In the genomic region with DNA sequence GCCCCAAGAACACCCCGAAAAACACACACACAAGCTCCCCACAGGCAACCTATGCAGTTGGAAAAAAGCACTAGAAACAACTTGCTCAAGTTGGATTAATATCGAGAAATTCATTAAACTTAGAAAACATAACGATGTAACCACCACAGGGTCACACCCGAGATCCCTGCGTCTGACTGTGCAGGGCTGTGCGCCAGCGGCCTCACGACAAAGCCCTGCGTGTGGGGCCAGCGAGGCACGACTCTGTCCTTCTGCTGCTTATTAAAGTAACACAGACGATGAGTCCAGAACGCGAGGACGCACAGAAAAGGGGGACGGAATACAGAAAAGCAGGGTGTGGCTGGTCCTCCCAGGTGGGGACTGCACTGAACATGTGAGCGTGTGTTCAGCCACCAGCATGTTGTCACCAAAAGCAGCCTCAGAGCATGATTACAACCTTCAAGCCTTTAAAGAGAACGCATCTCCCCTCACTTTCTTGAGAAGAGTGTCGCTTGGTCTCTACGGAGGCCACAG, we compare ENCODE assay signal across 30 cellular contexts. TPM values are rescaled to one million over a fixed set of nuclear protein-coding genes. Genes with fewer than 3 reads are reported as not detected.
A peak's percentile ranks its signal among the peaks of the same experiment; 100 is the strongest.
DNase-seq lines count a peak whose midpoint lies in the region; ATAC-seq and TF ChIP-seq lines count a peak whose summit lies in the region.
"Had no signal": no experiment of that assay in that cellular context is flagged by ENCODE, and none has a peak within 500 bp of the region (broad histone marks: within the 10 kb centered on the region; RNA-seq: fewer than 3 reads in every experiment).

No MANE protein-coding gene starts in this region.

- peaks cover 14% of the 10 kb centered on the region; the same call in 1 of the 2 replicates for H3K36me3 ChIP-seq in KOPT-K1 (ENCODE audit: insufficient read depth, low read length)
- H3K36me3 ChIP-seq in neural progenitor cell, result no peaks in the 10 kb centered on the region

- H3K4me3 ChIP-seq in neural progenitor cell, result no peak overlapping the region
- H3K4me3 ChIP-seq: GM12878, lung, right atrium auricular region, thyroid gland had no signal

- H3K4me2 ChIP-seq in neural progenitor cell, result peak overlapping the region; percentile 31
- H3K4me2 ChIP-seq: SK-N-SH had no signal

- no peaks in the 10 kb centered on the region for H3K9me3 Mint-ChIP-seq in T-helper 2 cell treated with Interferon-gamma antibody and Interleukin-4, amounts not matched to agents 5 μg/mL and 100 μg/mL, for 36 hours
- H3K9me3 Mint-ChIP-seq in brain (no peaks in the 10 kb centered on the region), neural progenitor cell (no peaks in the 10 kb centered on the region)
- H3K9me3 Mint-ChIP-seq: activated CD4-positive, alpha-beta memory T cell treated with anti-CD3 and anti-CD28 coated beads, Interleukin-2, amount 10 ng/mL, durations not matched to agents 7 days and 5 days; activated naive CD4-positive, alpha-beta T cell treated with anti-CD3 and anti-CD28 coated beads for 36 hours; activated T-cell treated with anti-CD3 and anti-CD28 coated beads, Interleukin-2, amount 50 U/mL, for 24 hours; central memory CD8-positive, alpha-beta T cell; stimulated activated naive CD8-positive, alpha-beta T cell treated with anti-CD3 and anti-CD28 coated beads, Interleukin-15, Interleukin-2, amounts not matched to agents 100 ng/mL and 50 ng/mL, for 24 hours had no signal

- H3K4me1 ChIP-seq in neural progenitor cell, result peaks cover 53% of the 10 kb centered on the region
- H3K4me1 ChIP-seq: Caco-2 had no signal

- H3K27me3 ChIP-seq in neural progenitor cell, result no peaks in the 10 kb centered on the region
- H3K27me3 ChIP-seq: right atrium auricular region, thyroid gland had no signal

- H3F3A ChIP-seq in neural progenitor cell (ENCODE audit: low read depth), result peaks cover 34% of the 10 kb centered on the region

- ATAC-seq in HG03378 (IDR thresholded peaks at IDR 0.05; ENCODE audit: unreplicated experiment), result no peak
- ATAC-seq: GM12878 had no signal

- TF ChIP-seq CTCF in brain (conservative IDR thresholded peaks at IDR 0.05), result no peak
- no peak for TF ChIP-seq CTCF in neural progenitor cell (IDR thresholded peaks at IDR 0.05)

- no peak overlapping the region for H3K4me3 Mint-ChIP-seq in T-helper 2 cell treated with Interferon-gamma antibody and Interleukin-4, amounts not matched to agents 5 μg/mL and 100 μg/mL, for 36 hours
- H3K4me3 Mint-ChIP-seq in brain, result peak overlapping the region in 2 of 5 experiments; percentile 4 to 56
- peak overlapping the region; percentile 64 for H3K4me3 Mint-ChIP-seq in neural progenitor cell
- H3K4me3 Mint-ChIP-seq: activated CD4-positive, alpha-beta memory T cell treated with anti-CD3 and anti-CD28 coated beads, Interleukin-2, amount 10 ng/mL, durations not matched to agents 7 days and 5 days; activated naive CD4-positive, alpha-beta T cell treated with anti-CD3 and anti-CD28 coated beads for 36 hours; activated T-cell treated with anti-CD3 and anti-CD28 coated beads, Interleukin-2, amount 50 U/mL, for 24 hours; central memory CD8-positive, alpha-beta T cell; stimulated activated naive CD8-positive, alpha-beta T cell treated with anti-CD3 and anti-CD28 coated beads, Interleukin-15, Interleukin-2, amounts not matched to agents 100 ng/mL and 50 ng/mL, for 24 hours had no signal

- peaks cover 66% of the 10 kb centered on the region for H4K20me1 ChIP-seq in neural progenitor cell (ENCODE audit: low read depth)

- H3K27ac Mint-ChIP-seq in T-helper 2 cell treated with Interferon-gamma antibody and Interleukin-4, amounts not matched to agents 5 μg/mL and 100 μg/mL, for 36 hours, result peak overlapping the region; percentile 43
- H3K27ac Mint-ChIP-seq in brain (peak overlapping the region in 3 of 5 experiments; percentile 70 to 96 (median 80)), neural progenitor cell (peak overlapping the region; percentile 27)
- H3K27ac Mint-ChIP-seq: activated CD4-positive, alpha-beta memory T cell treated with anti-CD3 and anti-CD28 coated beads, Interleukin-2, amount 10 ng/mL, durations not matched to agents 7 days and 5 days; activated naive CD4-positive, alpha-beta T cell treated with anti-CD3 and anti-CD28 coated beads for 36 hours; activated T-cell treated with anti-CD3 and anti-CD28 coated beads, Interleukin-2, amount 50 U/mL, for 24 hours; stimulated activated naive CD8-positive, alpha-beta T cell treated with anti-CD3 and anti-CD28 coated beads, Interleukin-15, Interleukin-2, amounts not matched to agents 100 ng/mL and 50 ng/mL, for 24 hours had no signal

- DNase-seq in T-helper 2 cell treated with Interferon-gamma antibody and Interleukin-4, amounts not matched to agents 5 μg/mL and 100 μg/mL, for 36 hours (ENCODE audit: low spot score), result no peak
- no peak for DNase-seq in T-helper 2 cell
- no peak for DNase-seq in neural progenitor cell (ENCODE audit: low spot score)
- DNase-seq in stimulated activated CD4-positive, alpha-beta T cell treated with anti-CD3 and anti-CD28 coated beads, Interleukin-4, amount 100 ng/mL, for 24 hours, result no peak
- no peak for DNase-seq in activated T-cell treated with anti-CD3 and anti-CD28 coated beads, Interleukin-2, amount 50 U/mL, for 48 hours
- DNase-seq: 8988T; activated CD4-positive, alpha-beta memory T cell treated with anti-CD3 and anti-CD28 coated beads, Interleukin-2, amount 10 ng/mL, durations not matched to agents 7 days and 5 days; activated CD4-positive, CD25-positive, alpha-beta regulatory T cell; activated naive CD4-positive, alpha-beta T cell treated with anti-CD3 and anti-CD28 coated beads for 36 hours; activated T-cell treated with anti-CD3 and anti-CD28 coated beads, Interleukin-2, amount 50 U/mL, for 24 hours; AML-193; aorta; Caco-2; DMS79 treated with DMSO at 0.1 percent for 48 hours; hypothalamus; islet precursor cell; NCI-H1417 treated with DMSO at 0.1 percent for 48 hours; NCI-H524; SK-N-SH; T-helper 9 cell; thyroid gland had no signal

- H3K4me1 Mint-ChIP-seq in T-helper 2 cell treated with Interferon-gamma antibody and Interleukin-4, amounts not matched to agents 5 μg/mL and 100 μg/mL, for 36 hours (ENCODE audit: low read depth), result peaks cover 2% of the 10 kb centered on the region
- peaks cover 51% of the 10 kb centered on the region for H3K4me1 Mint-ChIP-seq in brain
- H3K4me1 Mint-ChIP-seq in neural progenitor cell, result peaks cover 49% of the 10 kb centered on the region
- H3K4me1 Mint-ChIP-seq: activated CD4-positive, alpha-beta memory T cell treated with anti-CD3 and anti-CD28 coated beads, Interleukin-2, amount 10 ng/mL, durations not matched to agents 7 days and 5 days had no signal

- H2AFZ ChIP-seq in neural progenitor cell (replicated peaks), result no peak overlapping the region

- peaks cover 54% of the 10 kb centered on the region for H3K79me2 ChIP-seq in neural progenitor cell (ENCODE audit: low read depth)

- H3K27ac ChIP-seq in KOPT-K1 (ENCODE audit: low read depth, low read length, poor library complexity, severe bottlenecking) (peak overlapping the region; percentile 26), neural progenitor cell (no peak overlapping the region)
- H3K27ac ChIP-seq: HL-60, right atrium auricular region, thyroid gland had no signal

- no peaks in the 10 kb centered on the region for H3K9me3 ChIP-seq in KOPT-K1 (ENCODE audit: insufficient read depth, low read length, poor library complexity, severe bottlenecking)
- H3K9me3 ChIP-seq in neural progenitor cell (ENCODE audit: low read depth), result no peaks in the 10 kb centered on the region
- H3K9me3 ChIP-seq: Caco-2, right atrium auricular region, SK-N-SH, thyroid gland had no signal

- H3K9ac ChIP-seq in neural progenitor cell, result no peak overlapping the region
- H3K9ac ChIP-seq: SK-N-SH had no signal

- no peaks in the 10 kb centered on the region for H3K27me3 Mint-ChIP-seq in T-helper 2 cell treated with Interferon-gamma antibody and Interleukin-4, amounts not matched to agents 5 μg/mL and 100 μg/mL, for 36 hours (ENCODE audit: low read depth)
- H3K27me3 Mint-ChIP-seq in brain, result peaks cover 5% of the 10 kb centered on the region
- peaks cover 3% of the 10 kb centered on the region for H3K27me3 Mint-ChIP-seq in neural progenitor cell (ENCODE audit: insufficient read depth, low read depth)
- H3K27me3 Mint-ChIP-seq: activated CD4-positive, alpha-beta memory T cell treated with anti-CD3 and anti-CD28 coated beads, Interleukin-2, amount 10 ng/mL, durations not matched to agents 7 days and 5 days; activated T-cell treated with anti-CD3 and anti-CD28 coated beads, Interleukin-2, amount 50 U/mL, for 24 hours; central memory CD8-positive, alpha-beta T cell; stimulated activated naive CD8-positive, alpha-beta T cell treated with anti-CD3 and anti-CD28 coated beads, Interleukin-15, Interleukin-2, amounts not matched to agents 100 ng/mL and 50 ng/mL, for 24 hours had no signal

- peaks cover 9% of the 10 kb centered on the region for H3K36me3 Mint-ChIP-seq in T-helper 2 cell treated with Interferon-gamma antibody and Interleukin-4, amounts not matched to agents 5 μg/mL and 100 μg/mL, for 36 hours (ENCODE audit: low read depth)
- H3K36me3 Mint-ChIP-seq in brain (no peaks in the 10 kb centered on the region), neural progenitor cell (peaks cover 4% of the 10 kb centered on the region)

RNA-seq across cellular contexts. Expression of a gene that starts 14.4 kb away (rescaled TPM):
- polyA plus RNA-seq in brain (ENCODE audit: insufficient read depth, low read depth, low replicate concordance), result 80.0 TPM
- total RNA-seq in neural progenitor cell (ENCODE audit: low replicate concordance), result 7.5 and 27.3 TPM in 2 replicates

Comparison
In these comparisons a context has a peak if more than half of its experiments do, and no peak if none do; other contexts are left out.
1. H3K27ac Mint-ChIP-seq: peak in every context shown above with its lines; median percentile 80 in brain; 43 in T-helper 2 cell treated with Interferon-gamma antibody and Interleukin-4, amounts not matched to agents 5 μg/mL and 100 μg/mL, for 36 hours; 27 in neural progenitor cell.